Comparison of ENCODE assay signal across 22 cellular contexts in genomic region chr12:2384029-2384386, GRCh38.
DNase-seq lines count a peak whose midpoint lies in the region; ATAC-seq, FAIRE-seq and TF ChIP-seq lines count a peak whose summit lies in the region.
"Had no signal": no experiment of that assay in that cellular context is flagged by ENCODE, and none has a peak within 500 bp of the region (broad histone marks: within the 10 kb centered on the region; RNA-seq: fewer than 3 reads in every experiment).

No MANE protein-coding gene starts in this region.

- H3K9me3 ChIP-seq in OCI-LY3 (ENCODE audit: insufficient read depth, low read length), result no peaks in the 10 kb centered on the region
- H3K9me3 ChIP-seq in GM12878 (replicated peaks; ENCODE audit: control insufficient read depth, insufficient read depth, low read length), result no peaks in the 10 kb centered on the region
- H3K9me3 ChIP-seq in spleen, result no peaks in the 10 kb centered on the region
- H3K9me3 ChIP-seq: HAP-1, upper lobe of right lung had no signal

- H3K4me1 ChIP-seq in OCI-LY3 (ENCODE audit: low read length) (peaks cover 78% of the 10 kb centered on the region), GM12878 (ENCODE audit: control insufficient read depth, insufficient read depth, low read length) (peaks cover 64% of the 10 kb centered on the region), spleen (peaks cover 0 to 41% (median 13%) of the 10 kb centered on the region in 6 donors)
- H3K4me1 ChIP-seq: HAP-1 had no signal

- no peak for TF ChIP-seq CTCF in OCI-LY3 (IDR thresholded peaks at IDR 0.05; ENCODE audit: low read depth, low read length)
- no peak for TF ChIP-seq CTCF in GM12878 (IDR thresholded peaks at IDR 0.05 in 2 of 3, conservative IDR thresholded peaks at IDR 0.05 in 1 of 3; ENCODE audit: control insufficient read depth in 2 of 3, extremely low read depth in 1 of 3, insufficient read depth in 1 of 3, low read depth in 3 of 3, low read length in 3 of 3)
- TF ChIP-seq CTCF in spleen (IDR thresholded peaks at IDR 0.05 in 8 of 11, conservative IDR thresholded peaks at IDR 0.05 in 3 of 11), result no peak

- BruUV-seq in GM12878 (replicated peaks; lab: Mats Ljungman, UMichigan), result no TSS peak

- RAD21 ChIA-PET in GM12878 (lab: Charles Lee; ENCODE audit: unreplicated experiment), result no interaction called here

- H3K27me3 ChIP-seq in OCI-LY3 (ENCODE audit: low read depth, low read length) (no peaks in the 10 kb centered on the region), GM12878 (replicated peaks in 1 of 2; ENCODE audit: control insufficient read depth in 2 of 2, insufficient read depth in 2 of 2, low read length in 1 of 2) (no peaks in the 10 kb centered on the region), spleen (replicated peaks in 1 of 7) (no peaks in the 10 kb centered on the region)
- H3K27me3 ChIP-seq: upper lobe of right lung had no signal

- SMC1A ChIA-PET in GM12878 (lab: Charles Lee; ENCODE audit: uncharacterized antibody, unreplicated experiment), result interaction anchor here (1.5 kb wide), 1 partner anchor 8 kb away, joined by 3 read pairs; no protein-coding TSS in a partner anchor

- H2AFZ ChIP-seq in OCI-LY3 (ENCODE audit: low read depth, low read length) (no peak overlapping the region), GM12878 (ENCODE audit: control insufficient read depth, low read depth, low read length) (no peak overlapping the region)

- ATAC-seq in GM12878 (peak; percentile 3; the same call in 1 of the 3 replicates), GM19023 (IDR thresholded peaks at IDR 0.05; ENCODE audit: unreplicated experiment) (no peak), GM21528 (IDR thresholded peaks at IDR 0.05; ENCODE audit: low FRiP score, unreplicated experiment) (no peak)
- ATAC-seq: activated CD8-positive, alpha-beta T cell treated with anti-CD3 and anti-CD28 coated beads for 36 hours; activated T-cell treated with anti-CD3 and anti-CD28 coated beads, Interleukin-2, amount 50 U/mL, for 4 hours had no signal

- in situ Hi-C loops in GM12878 (cut with MboI), result no loop called here

- TF ChIP-seq POLR2A in GM12878 (IDR thresholded peaks at IDR 0.05; ENCODE audit: low read depth, low read length) (no peak), spleen (IDR thresholded peaks at IDR 0.05) (no peak)

- H3K27ac ChIP-seq in OCI-LY3 (ENCODE audit: low read length), result peak overlapping the region; percentile 41
- no peak overlapping the region for H3K27ac ChIP-seq in GM12878 (ENCODE audit: control insufficient read depth, insufficient read depth)
- H3K27ac ChIP-seq in spleen, result peak overlapping the region in 6 of 8 donors; percentile 3 to 61 (median 38)
- H3K27ac ChIP-seq: upper lobe of right lung had no signal

- H3K36me3 ChIP-seq in OCI-LY3 (replicated peaks; ENCODE audit: low read depth, low read length) (no peaks in the 10 kb centered on the region), GM12878 (ENCODE audit: control insufficient read depth in 2 of 2, insufficient read depth in 2 of 2, low read length in 1 of 2) (no peaks in the 10 kb centered on the region), spleen (no peaks in the 10 kb centered on the region)
- H3K36me3 ChIP-seq: HAP-1, upper lobe of right lung had no signal

- POLR2A ChIA-PET in GM12878 (lab: Charles Lee), result no interaction called here

- peak; percentile 38 for FAIRE-seq in GM12878 (lab: Jason Lieb, UNC)

- DNase-seq in GM12878 (ENCODE audit: low read depth, low spot score) (no peak), kidney tubule cell (ENCODE audit: low spot score) (peak; percentile 37), spleen (no peak), NCI-H1092 treated with DMSO at 0.1 percent for 48 hours (lab: John Stamatoyannopoulos, UW) (no peak)
- DNase-seq in stimulated activated CD4-positive, alpha-beta T cell treated with anti-CD3 and anti-CD28 coated beads, Interleukin-4, amount 100 ng/mL, for 24 hours, result no peak
- DNase-seq: activated CD4-positive, CD25-positive, alpha-beta regulatory T cell; activated CD8-positive, alpha-beta T cell treated with anti-CD3 and anti-CD28 coated beads for 36 hours; activated naive CD4-positive, alpha-beta T cell treated with anti-CD3 and anti-CD28 coated beads, Interleukin-2, amount 50 U/mL, for 16 hours; activated T-cell treated with anti-CD3 and anti-CD28 coated beads, Interleukin-2, amount 50 U/mL, for 4 hours; CD4-positive, alpha-beta memory T cell; DMS79; effector CD8-positive, alpha-beta T cell; KG1; naive B cell; NCI-H1930; stimulated activated naive CD4-positive, alpha-beta T cell treated with Interleukin-2 at 50 U/mL for 16 hours; T-helper 9 cell; upper lobe of right lung had no signal

- CTCF ChIA-PET in GM12878 (lab: Yijun Ruan, JAX), result interaction anchor here (2.2 kb wide), 1 partner anchor 11 kb away, joined by 29 read pairs; no protein-coding TSS in a partner anchor

- intact Hi-C loops in GM12878 (cut with micrococcal nuclease; ENCODE audit: unreplicated experiment), result no loop called here
- intact Hi-C loops in spleen (cut with DNase I; ENCODE audit: low total_unique reads), result no loop called here

- H3K79me2 ChIP-seq in OCI-LY3 (ENCODE audit: low read length) (no peaks in the 10 kb centered on the region), GM12878 (ENCODE audit: control insufficient read depth, insufficient read depth, low read length) (no peaks in the 10 kb centered on the region)

- no peak for TF ChIP-seq EP300 in GM12878 (IDR thresholded peaks at IDR 0.05; ENCODE audit: borderline replicate concordance in 1 of 2, control insufficient read depth in 1 of 2, low read depth in 2 of 2, low read length in 2 of 2)

- H3K4me3 ChIP-seq in OCI-LY3 (ENCODE audit: low read length), result 0 out of 2 replicates have a peak overlapping the region, but pooled peaks have one; percentile 20
- H3K4me3 ChIP-seq in GM12878, result no peak overlapping the region
- no peak overlapping the region for H3K4me3 ChIP-seq in spleen
- H3K4me3 ChIP-seq: HAP-1, upper lobe of right lung had no signal

- 94% methylated on average over 6 of the region's 6 CpGs for WGBS in GM12878 (ENCODE audit: insufficient coverage, insufficient replicate concordance, low lambda C conversion rate, missing lambda C conversion rate)
- WGBS in spleen, 5 donors, result 80 to 94% (median 93%) methylated on average over 6 of the region's 6 CpGs

- TF ChIP-seq RAD21 in GM12878 (IDR thresholded peaks at IDR 0.05; ENCODE audit: insufficient read depth, low read depth, low read length), result no peak

- peak overlapping the region; percentile 58 for H3K4me2 ChIP-seq in OCI-LY3 (ENCODE audit: low read length)
- no peak overlapping the region for H3K4me2 ChIP-seq in GM12878 (ENCODE audit: control insufficient read depth, insufficient read depth)

- H3K9ac ChIP-seq in OCI-LY3 (ENCODE audit: low read length), result no peak overlapping the region; the same call in 1 of the 2 replicates
- no peak overlapping the region for H3K9ac ChIP-seq in GM12878 (ENCODE audit: control insufficient read depth, insufficient read depth, low read length)

- H4K20me1 ChIP-seq in OCI-LY3 (ENCODE audit: insufficient read depth, low read length) (no peaks in the 10 kb centered on the region), GM12878 (ENCODE audit: control insufficient read depth, insufficient read depth) (no peaks in the 10 kb centered on the region)

TF ChIP-seq in GM12878, 131 proteins besides CTCF, POLR2A, EP300 and RAD21:
- no peak for TF ChIP-seq ZNF384 (IDR thresholded peaks at IDR 0.05; ENCODE audit: borderline replicate concordance, low read depth, low read length)
- 0 out of 2 replicates have a peak, but pooled peaks have one; percentile 8 for TF ChIP-seq IKZF1 (conservative IDR thresholded peaks at IDR 0.05)
